ENCODE assay signal across 11 cellular contexts in the genomic region with DNA sequence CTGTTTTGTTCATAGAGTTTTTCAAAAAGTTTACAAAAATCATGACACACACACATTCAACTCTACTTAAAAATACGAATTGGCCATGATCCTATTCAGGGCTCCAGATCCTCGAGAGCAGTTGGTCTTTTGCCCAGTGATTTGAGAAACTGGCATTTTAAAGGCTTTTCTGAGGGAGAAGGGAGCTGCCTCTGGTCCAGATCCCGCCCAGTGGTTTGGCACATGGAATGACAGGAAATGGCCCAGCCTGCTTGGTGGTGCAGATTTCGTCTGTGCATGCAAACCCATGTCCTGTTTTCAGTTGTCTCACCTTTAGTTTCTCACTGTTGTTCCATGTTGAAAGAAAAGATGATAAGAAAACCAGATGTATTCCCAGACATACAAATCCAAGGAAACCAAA. TPM values are rescaled to one million over a fixed set of nuclear protein-coding genes. Genes with fewer than 3 reads are reported as not detected.
DNase-seq lines count a peak whose midpoint lies in the region; ATAC-seq, FAIRE-seq and TF ChIP-seq lines count a peak whose summit lies in the region.
"Had no signal": no experiment of that assay in that cellular context is flagged by ENCODE, and none has a peak within 500 bp of the region (broad histone marks: within the 10 kb centered on the region; RNA-seq: fewer than 3 reads in every experiment).

No MANE protein-coding gene starts in this region.

- peaks cover 5% of the 10 kb centered on the region for H3K4me1 ChIP-seq in endothelial cell of umbilical vein (ENCODE audit: control insufficient read depth, extremely low read depth, insufficient read depth, low read length)
- peaks cover 0 to 14% (median 5%) of the 10 kb centered on the region in 4 donors for H3K4me1 ChIP-seq in transverse colon
- H3K4me1 ChIP-seq in uterus, result no peaks in the 10 kb centered on the region

- no peak for TF ChIP-seq CTCF in endothelial cell of umbilical vein (IDR thresholded peaks at IDR 0.05; ENCODE audit: extremely low read depth in 1 of 2, insufficient read depth in 1 of 2, low read depth in 1 of 2, low read length in 2 of 2)
- no peak for TF ChIP-seq CTCF in transverse colon (IDR thresholded peaks at IDR 0.05)
- TF ChIP-seq CTCF in uterus (IDR thresholded peaks at IDR 0.05), result no peak

- TF ChIP-seq POLR2A in endothelial cell of umbilical vein (IDR thresholded peaks at IDR 0.05; ENCODE audit: low read depth, low read length) (no peak), transverse colon (IDR thresholded peaks at IDR 0.05) (no peak), uterus (IDR thresholded peaks at IDR 0.05) (no peak)

- peak; percentile 29 for DNase-seq in activated naive CD4-positive, alpha-beta T cell treated with Interleukin-2 at 50 U/mL for 16 hours
- no peak for DNase-seq in activated naive CD4-positive, alpha-beta T cell treated with anti-CD3 and anti-CD28 coated beads, Interleukin-2, amount 50 U/mL, for 16 hours
- DNase-seq in T follicular helper cell (ENCODE audit: low read depth) (peak; percentile 16), endothelial cell of umbilical vein (ENCODE audit: low read depth, low spot score) (peak; percentile 64), transverse colon (peak; percentile 25), uterus (no peak)
- DNase-seq: NCI-H2171 treated with DMSO at 0.1 percent for 48 hours had no signal

- in situ Hi-C loops in transverse colon (cut with MboI; ENCODE audit: low pct_ligation_motif_present in 1 of 4, low pct_unique_long_range_greater_than_20kb in 1 of 4, low sequenced_read_pairs in 3 of 4), result no loop called here

- POLR2A ChIA-PET in endothelial cell of umbilical vein (lab: Charles Lee), result no interaction called here

- 38 to 40% methylated on average over 4 of the region's 4 CpGs for WGBS in transverse colon (ENCODE audit: low coverage in 1 of 2), 2 donors

- H4K20me1 ChIP-seq in endothelial cell of umbilical vein (replicated peaks; ENCODE audit: control insufficient read depth, extremely low read depth, insufficient read depth, low read length), result no peaks in the 10 kb centered on the region

- no peaks in the 10 kb centered on the region for H3K79me2 ChIP-seq in endothelial cell of umbilical vein (ENCODE audit: control insufficient read depth, insufficient read depth, low read length)

- H3K27me3 ChIP-seq in endothelial cell of umbilical vein (ENCODE audit: control insufficient read depth in 2 of 2, insufficient read depth in 2 of 2, low read length in 2 of 2), result peaks cover 0 to 2% of the 10 kb centered on the region in 2 experiments
- peaks cover 36% of the 10 kb centered on the region for H3K27me3 ChIP-seq in transverse colon
- H3K27me3 ChIP-seq in uterus, result no peaks in the 10 kb centered on the region

- FAIRE-seq in endothelial cell of umbilical vein (lab: Jason Lieb, UNC), result peak; percentile 18

- no TSS peak for BruUV-seq in endothelial cell of umbilical vein (replicated peaks; lab: Mats Ljungman, UMichigan)

- H3K9me3 ChIP-seq in endothelial cell of umbilical vein (replicated peaks; ENCODE audit: control insufficient read depth, insufficient read depth, low read length) (no peaks in the 10 kb centered on the region), transverse colon (no peaks in the 10 kb centered on the region), uterus (no peaks in the 10 kb centered on the region)

- no peak overlapping the region for H2AFZ ChIP-seq in endothelial cell of umbilical vein (ENCODE audit: low read depth, low read length)

- H3K9me1 ChIP-seq in endothelial cell of umbilical vein (replicated peaks; ENCODE audit: control insufficient read depth, extremely low read depth, insufficient read depth, low read length), result no peaks in the 10 kb centered on the region

- H3K27ac ChIP-seq in endothelial cell of umbilical vein (ENCODE audit: insufficient read depth, low read depth, low read length), result no peak overlapping the region
- H3K27ac ChIP-seq in transverse colon, result peak overlapping the region; percentile 7 to 33 (median 17)
- H3K27ac ChIP-seq in uterus, result no peak overlapping the region
- H3K27ac ChIP-seq: coronary artery, VCaP had no signal

- dilution Hi-C loops in endothelial cell of umbilical vein (cut with MboI; ENCODE audit: extremely low pct_ligation_motif_present, low sequenced_read_pairs), result no loop called here

- ATAC-seq in GM18870 (IDR thresholded peaks at IDR 0.05; ENCODE audit: unreplicated experiment) (no peak), HG02623 (IDR thresholded peaks at IDR 0.05; ENCODE audit: unreplicated experiment) (no peak)

- H3K9ac ChIP-seq in endothelial cell of umbilical vein (replicated peaks; ENCODE audit: extremely low read depth, insufficient read depth, low read length), result no peak overlapping the region

- H3K36me3 ChIP-seq in endothelial cell of umbilical vein (ENCODE audit: control insufficient read depth in 2 of 2, extremely low read depth in 1 of 2, insufficient read depth in 2 of 2, low read length in 2 of 2), result no peaks in the 10 kb centered on the region
- no peaks in the 10 kb centered on the region for H3K36me3 ChIP-seq in transverse colon
- H3K36me3 ChIP-seq in uterus, result no peaks in the 10 kb centered on the region

- H3K4me2 ChIP-seq in endothelial cell of umbilical vein (ENCODE audit: insufficient read depth, low read length), result no peak overlapping the region

- CTCF ChIA-PET in endothelial cell of umbilical vein (lab: Charles Lee), result no interaction called here

- no peak for TF ChIP-seq EP300 in transverse colon (IDR thresholded peaks at IDR 0.05; ENCODE audit: low read depth)

- intact Hi-C loops in endothelial cell of umbilical vein (cut with micrococcal nuclease) (loop anchor here (10.0 kb wide), 1 partner anchor 257 kb away; no protein-coding TSS in a partner anchor), transverse colon (cut with DNase I; ENCODE audit: low total_unique reads) (no loop called here), uterus (cut with DNase I; ENCODE audit: low total_unique reads) (no loop called here)

- H3K4me3 ChIP-seq in endothelial cell of umbilical vein (replicated peaks in 1 of 3; ENCODE audit: insufficient read depth in 1 of 3, low read depth in 1 of 3, low read length in 3 of 3) (no peak overlapping the region), transverse colon (no peak overlapping the region), uterus (no peak overlapping the region)
- H3K4me3 ChIP-seq: coronary artery had no signal

TF ChIP-seq in endothelial cell of umbilical vein, 7 proteins besides CTCF, POLR2A, EP300 and RAD21:
- TF ChIP-seq GATA2 (IDR thresholded peaks at IDR 0.05; ENCODE audit: insufficient read depth, insufficient read length, low read depth, low read length) (no peak), JUN (IDR thresholded peaks at IDR 0.05; ENCODE audit: borderline replicate concordance, insufficient read depth, insufficient read length, low read depth) (no peak), POLR2AphosphoS5 (IDR thresholded peaks at IDR 0.05; ENCODE audit: insufficient read depth, low read depth, low read length) (no peak), EZH2 (IDR thresholded peaks at IDR 0.05; ENCODE audit: borderline replicate concordance, low read depth, low read length, severe bottlenecking) (no peak), MYC (IDR thresholded peaks at IDR 0.05; ENCODE audit: low read depth, low read length) (no peak), FOS (IDR thresholded peaks at IDR 0.05; ENCODE audit: borderline replicate concordance, insufficient read depth, low read length) (no peak)
- TF ChIP-seq, protein P1, sequence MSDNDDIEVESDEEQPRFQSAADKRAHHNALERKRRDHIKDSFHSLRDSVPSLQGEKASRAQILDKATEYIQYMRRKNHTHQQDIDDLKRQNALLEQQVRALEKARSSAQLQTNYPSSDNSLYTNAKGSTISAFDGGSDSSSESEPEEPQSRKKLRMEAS (IDR thresholded peaks at IDR 0.05; ENCODE audit: insufficient read depth, insufficient read length), result no peak

RNA-seq across cellular contexts. Expression of a gene that starts 3.6 kb away (rescaled TPM):
- total RNA-seq in endothelial cell of umbilical vein, result 5.4 and 8.2 TPM in 2 replicates
- polyA plus RNA-seq in endothelial cell of umbilical vein, result 1.9 and 2.2 TPM in 2 replicates
- 4.0 and 4.6 TPM in 2 replicates for polyA plus RNA-seq in endothelial cell of umbilical vein (2011; cell fraction: cytosol; rRNA removed)
- polyA plus RNA-seq in endothelial cell of umbilical vein (2011; cell fraction: nucleus; rRNA removed), result 2.4 and 3.9 TPM in 2 replicates
- 0.10 and 0.27 TPM in 2 replicates for polyA plus RNA-seq in endothelial cell of umbilical vein (2012)
- 10.6 and 14.0 TPM in 2 replicates for polyA minus RNA-seq in endothelial cell of umbilical vein
- not detected for polyA minus RNA-seq in endothelial cell of umbilical vein (2011; cell fraction: cytosol; rRNA and poly(A)+ RNA removed)
- 7.4 and 10.3 TPM in 2 replicates for polyA minus RNA-seq in endothelial cell of umbilical vein (2011; cell fraction: nucleus; rRNA and poly(A)+ RNA removed)
- total RNA-seq in transverse colon, result 1 to 10 TPM in 3 of 4 donors, under 1 TPM in 1; 0.75 to 5.6 (median 4.7) TPM
- 10 to 100 TPM in 1 of 4 donors, 1 to 10 TPM in 2, under 1 TPM in 1; 0.26 to 33.9 (median 2.0) TPM for total RNA-seq in uterus

Comparison
In these comparisons a context has a peak if more than half of its experiments do, and no peak if none do; other contexts are left out.
1. DNase-seq: peak in activated naive CD4-positive, alpha-beta T cell treated with Interleukin-2 at 50 U/mL for 16 hours (single experiment), T follicular helper cell (single experiment), endothelial cell of umbilical vein (single experiment) and transverse colon (single experiment); none in activated naive CD4-positive, alpha-beta T cell treated with anti-CD3 and anti-CD28 coated beads, Interleukin-2, amount 50 U/mL, for 16 hours (single experiment) and uterus (0 of 2).
2. H3K27ac ChIP-seq: peak in transverse colon (4 of 4); none in endothelial cell of umbilical vein (single experiment) and uterus (0 of 2).